1 cellular context compared by ENCODE assay signal in genomic region chr3:45832691-45833090, GRCh38.
TF ChIP-seq lines count a peak whose summit lies in the region.

No MANE protein-coding gene starts in this region.

TF ChIP-seq in IMR-90, 13 proteins besides CTCF, POLR2A, EP300 and RAD21 (continued from another document):
- no peak for TF ChIP-seq CHD1 (IDR thresholded peaks at IDR 0.05; ENCODE audit: low read depth, low read length)
- TF ChIP-seq MXI1 (IDR thresholded peaks at IDR 0.05; ENCODE audit: borderline replicate concordance, low read depth, low read length), result no peak
- TF ChIP-seq FOS (IDR thresholded peaks at IDR 0.05; ENCODE audit: low read depth, low read length), result no peak
- no peak for TF ChIP-seq MAFK (IDR thresholded peaks at IDR 0.05; ENCODE audit: low read depth, low read length)
- TF ChIP-seq RFX5 (IDR thresholded peaks at IDR 0.05; ENCODE audit: low read depth, low read length), result no peak
- TF ChIP-seq RCOR1 (IDR thresholded peaks at IDR 0.05; ENCODE audit: insufficient replicate concordance, low read length), result no peak
- TF ChIP-seq ELK1 (IDR thresholded peaks at IDR 0.05; ENCODE audit: borderline replicate concordance, low read depth, low read length), result no peak
- no peak for TF ChIP-seq MAZ (IDR thresholded peaks at IDR 0.05; ENCODE audit: borderline replicate concordance, low read depth, low read length)
- TF ChIP-seq NFE2L2 (IDR thresholded peaks at IDR 0.05; ENCODE audit: low read depth, low read length), result no peak
- TF ChIP-seq BHLHE40 (IDR thresholded peaks at IDR 0.05; ENCODE audit: low read depth, low read length), result no peak
